Comparison of ENCODE assay signal across 9 cellular contexts in the genomic region with DNA sequence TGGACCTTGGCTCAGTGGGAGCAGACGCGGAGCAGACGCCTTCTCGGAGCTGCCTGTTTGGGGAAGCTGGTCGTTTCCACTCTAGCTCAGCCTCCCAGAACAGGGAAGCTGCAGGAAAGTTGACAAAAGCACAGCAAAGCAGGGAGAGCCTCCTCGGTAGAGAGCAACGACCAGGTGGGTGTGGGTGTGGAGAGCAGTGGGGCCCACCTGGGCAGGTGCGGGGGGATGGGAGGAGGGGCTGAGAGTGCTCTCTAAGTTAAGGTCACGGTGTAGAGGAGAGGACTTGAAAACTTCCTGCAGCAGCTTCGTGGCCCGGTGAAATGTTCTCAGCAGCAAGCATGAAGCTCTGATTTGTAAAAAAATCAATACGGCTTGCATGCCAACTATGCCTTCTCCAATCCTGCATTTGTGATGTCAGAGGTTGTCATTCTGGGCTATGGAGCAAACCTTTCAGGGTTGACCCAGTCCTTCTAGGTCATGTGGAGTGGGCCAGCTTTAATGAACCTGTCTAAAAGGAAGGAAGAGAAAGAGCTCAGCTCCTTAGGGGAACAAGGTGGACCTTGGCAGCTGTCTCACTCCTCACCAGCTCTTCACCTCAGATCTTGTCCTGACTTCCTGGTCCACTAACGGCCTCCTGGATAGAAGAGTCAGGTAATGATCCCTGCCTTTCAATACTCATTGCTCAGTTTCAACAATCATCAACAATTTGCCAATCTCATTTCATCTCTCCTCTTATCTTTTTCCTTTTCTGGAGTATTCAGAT.
DNase-seq lines count a peak whose midpoint lies in the region; ATAC-seq and TF ChIP-seq lines count a peak whose summit lies in the region.
"Had no signal": no experiment of that assay in that cellular context is flagged by ENCODE, and none has a peak within 500 bp of the region (broad histone marks: within the 10 kb centered on the region; RNA-seq: fewer than 3 reads in every experiment).

No MANE protein-coding gene starts in this region.

- intact Hi-C loops in stomach (cut with DNase I; ENCODE audit: low total_unique reads), result no loop called here

- H3K9me3 ChIP-seq in stomach, result no peaks in the 10 kb centered on the region

- no peaks in the 10 kb centered on the region for H3K27me3 ChIP-seq in stomach

- TF ChIP-seq CTCF in stomach (IDR thresholded peaks at IDR 0.05), result no peak

- H3K27me3 Mint-ChIP-seq in activated naive CD8-positive, alpha-beta T cell treated with anti-CD3 and anti-CD28 coated beads, Interleukin-2, amount 50 U/mL, for 24 hours, result no peaks in the 10 kb centered on the region

- ATAC-seq in HG03457 (IDR thresholded peaks at IDR 0.05; ENCODE audit: unreplicated experiment), result peak; percentile 10
- no peak for ATAC-seq in activated naive CD8-positive, alpha-beta T cell treated with anti-CD3 and anti-CD28 coated beads, Interleukin-2, amount 50 U/mL, for 24 hours
- ATAC-seq in HG03280 (IDR thresholded peaks at IDR 0.05; ENCODE audit: unreplicated experiment), result no peak
- no peak for ATAC-seq in SK-N-SH treated with all-trans-retinoic acid at 6 μM for 48 hours

- peak overlapping the region in 2 of 5 donors; percentile 13 to 56 for H3K27ac ChIP-seq in stomach
- H3K27ac ChIP-seq: KMS-11 had no signal

- peak overlapping the region; percentile 66 for H3K4me3 Mint-ChIP-seq in activated naive CD8-positive, alpha-beta T cell treated with anti-CD3 and anti-CD28 coated beads, Interleukin-2, amount 50 U/mL, for 24 hours

- peak; percentile 66 for DNase-seq in activated CD8-positive, alpha-beta memory T cell treated with anti-CD3 and anti-CD28 coated beads for 24 hours
- DNase-seq in activated CD8-positive, alpha-beta memory T cell treated with anti-CD3 and anti-CD28 coated beads, Interleukin-2, amount 50 U/mL, for 4 hours, result no peak
- peak; percentile 14 for DNase-seq in activated naive CD8-positive, alpha-beta T cell treated with anti-CD3 and anti-CD28 coated beads, Interleukin-2, amount 50 U/mL, for 24 hours
- DNase-seq in stomach, result no peak
- no peak for DNase-seq in mesenteric fat pad (ENCODE audit: low spot score)

- TF ChIP-seq POLR2A in stomach (IDR thresholded peaks at IDR 0.05), result no peak

- 18 to 35% (median 26%) methylated on average over 13 of the region's 13 CpGs for WGBS in stomach, 5 donors

- H3K9me3 Mint-ChIP-seq in activated naive CD8-positive, alpha-beta T cell treated with anti-CD3 and anti-CD28 coated beads, Interleukin-2, amount 50 U/mL, for 24 hours, result no peaks in the 10 kb centered on the region

- peak overlapping the region; percentile 57 for H3K27ac Mint-ChIP-seq in activated naive CD8-positive, alpha-beta T cell treated with anti-CD3 and anti-CD28 coated beads, Interleukin-2, amount 50 U/mL, for 24 hours

- H3K36me3 ChIP-seq in stomach, result no peaks in the 10 kb centered on the region

- peaks cover 36% of the 10 kb centered on the region for H3K4me1 Mint-ChIP-seq in activated naive CD8-positive, alpha-beta T cell treated with anti-CD3 and anti-CD28 coated beads, Interleukin-2, amount 50 U/mL, for 24 hours

- no peaks in the 10 kb centered on the region for H3K36me3 Mint-ChIP-seq in activated naive CD8-positive, alpha-beta T cell treated with anti-CD3 and anti-CD28 coated beads, Interleukin-2, amount 50 U/mL, for 24 hours (ENCODE audit: low read depth)

- peak overlapping the region in 3 of 4 donors; percentile 5 to 26 (median 5) for H3K4me3 ChIP-seq in stomach

- H3K4me1 ChIP-seq in stomach, result peaks cover 0 to 11% (median 8%) of the 10 kb centered on the region in 4 donors

- no peak for TF ChIP-seq EP300 in stomach (IDR thresholded peaks at IDR 0.05)

TF ChIP-seq in SK-N-SH treated with all-trans-retinoic acid at 6 μM for 48 hours, 23 proteins besides CTCF, POLR2A, EP300 and RAD21:
- no peak for TF ChIP-seq ZFP30 (CRISPR knock-in tag; IDR thresholded peaks at IDR 0.05)

Comparison
In these comparisons a context has a peak if more than half of its experiments do, and no peak if none do; other contexts are left out.
1. DNase-seq: peak in activated CD8-positive, alpha-beta memory T cell treated with anti-CD3 and anti-CD28 coated beads for 24 hours (single experiment) and activated naive CD8-positive, alpha-beta T cell treated with anti-CD3 and anti-CD28 coated beads, Interleukin-2, amount 50 U/mL, for 24 hours (single experiment); none in activated CD8-positive, alpha-beta memory T cell treated with anti-CD3 and anti-CD28 coated beads, Interleukin-2, amount 50 U/mL, for 4 hours (single experiment), stomach (single experiment) and mesenteric fat pad (single experiment).